9 cellular contexts compared by ENCODE assay signal in genomic region chr11:60756307-60757032, GRCh38. TPM values are rescaled to one million over a fixed set of nuclear protein-coding genes. Genes with fewer than 3 reads are reported as not detected.
DNase-seq lines count a peak whose midpoint lies in the region; ATAC-seq lines count a peak whose summit lies in the region.
"Had no signal": no experiment of that assay in that cellular context is flagged by ENCODE, and none has a peak within 500 bp of the region (broad histone marks: within the 10 kb centered on the region; RNA-seq: fewer than 3 reads in every experiment).

A gene with protein sequence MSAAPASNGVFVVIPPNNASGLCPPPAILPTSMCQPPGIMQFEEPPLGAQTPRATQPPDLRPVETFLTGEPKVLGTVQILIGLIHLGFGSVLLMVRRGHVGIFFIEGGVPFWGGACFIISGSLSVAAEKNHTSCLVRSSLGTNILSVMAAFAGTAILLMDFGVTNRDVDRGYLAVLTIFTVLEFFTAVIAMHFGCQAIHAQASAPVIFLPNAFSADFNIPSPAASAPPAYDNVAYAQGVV (plus strand): TSS chr11:60756867. CDS start chr11:60763734, 6,867 bp downstream.

- no peak within 1 kb of the TSS for H3K4me3 Mint-ChIP-seq in activated CD8-positive, alpha-beta T cell treated with anti-CD3 and anti-CD28 coated beads, Interleukin-2, amount 10 ng/mL, durations not matched to agents 7 days and 5 days
- no peak within 1 kb of the TSS for H3K4me3 Mint-ChIP-seq in memory B cell
- H3K4me3 Mint-ChIP-seq: activated T-cell treated with anti-CD3 and anti-CD28 coated beads, Interleukin-2, amount 50 U/mL, for 72 hours had no signal

- ATAC-seq in activated CD8-positive, alpha-beta T cell treated with anti-CD3 and anti-CD28 coated beads, Interleukin-2, amount 10 ng/mL, durations not matched to agents 7 days and 5 days, result no peak
- ATAC-seq in memory B cell (ENCODE audit: low read depth), result peak; percentile 60

- peaks cover 30% of the 10 kb centered on the region for H3K27me3 Mint-ChIP-seq in activated CD8-positive, alpha-beta T cell treated with anti-CD3 and anti-CD28 coated beads, Interleukin-2, amount 10 ng/mL, durations not matched to agents 7 days and 5 days (ENCODE audit: low read depth)
- peaks cover 10% of the 10 kb centered on the region for H3K27me3 Mint-ChIP-seq in memory B cell

- no peak within 1 kb of the TSS for H3K27ac Mint-ChIP-seq in activated CD8-positive, alpha-beta T cell treated with anti-CD3 and anti-CD28 coated beads, Interleukin-2, amount 10 ng/mL, durations not matched to agents 7 days and 5 days
- no peak within 1 kb of the TSS for H3K27ac Mint-ChIP-seq in memory B cell
- H3K27ac Mint-ChIP-seq: activated T-cell treated with anti-CD3 and anti-CD28 coated beads, Interleukin-2, amount 50 U/mL, for 72 hours had no signal

- H3K4me1 Mint-ChIP-seq in activated CD8-positive, alpha-beta T cell treated with anti-CD3 and anti-CD28 coated beads, Interleukin-2, amount 10 ng/mL, durations not matched to agents 7 days and 5 days (ENCODE audit: low read depth), result no peaks in the 10 kb centered on the region
- peaks cover 17% of the 10 kb centered on the region for H3K4me1 Mint-ChIP-seq in memory B cell

- no peak within 1 kb of the TSS for H3K4me3 ChIP-seq in Jurkat, Clone E6-1 (ENCODE audit: low read length)

- H3K36me3 Mint-ChIP-seq in activated CD8-positive, alpha-beta T cell treated with anti-CD3 and anti-CD28 coated beads, Interleukin-2, amount 10 ng/mL, durations not matched to agents 7 days and 5 days (ENCODE audit: low read depth), result no peaks in the 10 kb centered on the region
- H3K36me3 Mint-ChIP-seq in memory B cell, result no peaks in the 10 kb centered on the region

- CTCF ChIA-PET in activated CD8-positive, alpha-beta T cell treated with anti-CD3 and anti-CD28 coated beads, Interleukin-2, amount 10 ng/mL, durations not matched to agents 7 days and 5 days (lab: Charles Lee), result interaction anchor here (1.1 to 1.6 kb wide), 5 partner anchors 9 to 393 kb away, joined by 3 to 9 read pairs (median 4); no protein-coding TSS in a partner anchor

- peak; percentile 77 for DNase-seq in ELF-1 (ENCODE audit: low read depth, low spot score)
- DNase-seq in Jurkat, Clone E6-1 (ENCODE audit: low read depth, low spot score), result peak; percentile 70
- peak; percentile 23 for DNase-seq in activated CD8-positive, alpha-beta T cell treated with anti-CD3 and anti-CD28 coated beads, Interleukin-2, amount 10 ng/mL, durations not matched to agents 7 days and 5 days
- DNase-seq in memory B cell (ENCODE audit: low spot score in 2 of 2), result no peak
- no peak for DNase-seq in stimulated activated CD4-positive, alpha-beta T cell treated with anti-CD3 and anti-CD28 coated beads, Interleukin-4, amount 100 ng/mL, for 24 hours
- no peak for DNase-seq in COR-L47 (lab: John Stamatoyannopoulos, UW)
- DNase-seq in T-helper 9 cell, result no peak
- no peak for DNase-seq in T1000 (lab: John Stamatoyannopoulos, UW)
- DNase-seq: activated T-cell treated with anti-CD3 and anti-CD28 coated beads, Interleukin-2, amount 50 U/mL, for 72 hours had no signal

- POLR2A ChIA-PET in activated CD8-positive, alpha-beta T cell treated with anti-CD3 and anti-CD28 coated beads, Interleukin-2, amount 10 ng/mL, durations not matched to agents 7 days and 5 days (lab: Charles Lee), result interaction anchor here (0.5 kb wide), 1 partner anchor 504 kb away, joined by 3 read pairs; no protein-coding TSS in a partner anchor

- no peaks in the 10 kb centered on the region for H3K9me3 Mint-ChIP-seq in activated CD8-positive, alpha-beta T cell treated with anti-CD3 and anti-CD28 coated beads, Interleukin-2, amount 10 ng/mL, durations not matched to agents 7 days and 5 days (ENCODE audit: insufficient read depth)
- no peaks in the 10 kb centered on the region for H3K9me3 Mint-ChIP-seq in memory B cell
- H3K9me3 Mint-ChIP-seq: activated T-cell treated with anti-CD3 and anti-CD28 coated beads, Interleukin-2, amount 50 U/mL, for 72 hours had no signal

RNA-seq across cellular contexts. Expression of the gene that starts here (rescaled TPM):
- polyA plus RNA-seq in Jurkat, Clone E6-1 (2012; ENCODE audit: insufficient read depth, insufficient read length), result not detected
- not detected for total RNA-seq in activated CD8-positive, alpha-beta T cell treated with anti-CD3 and anti-CD28 coated beads, Interleukin-2, amount 10 ng/mL, durations not matched to agents 7 days and 5 days
- total RNA-seq: activated T-cell treated with anti-CD3 and anti-CD28 coated beads, Interleukin-2, amount 50 U/mL, for 72 hours had no signal

Comparison
In these comparisons a context has a peak if more than half of its experiments do, and no peak if none do; other contexts are left out.
1. Peak in DNase-seq in activated CD8-positive, alpha-beta T cell treated with anti-CD3 and anti-CD28 coated beads, Interleukin-2, amount 10 ng/mL, durations not matched to agents 7 days and 5 days; RNA of the gene not detected or under 1 TPM.
2. DNase-seq: peak in ELF-1 (single experiment) and Jurkat, Clone E6-1 (single experiment); none in memory B cell (0 of 2), stimulated activated CD4-positive, alpha-beta T cell treated with anti-CD3 and anti-CD28 coated beads, Interleukin-4, amount 100 ng/mL, for 24 hours (single experiment), COR-L47 (single experiment), T-helper 9 cell (single experiment) and T1000 (single experiment).